21 cellular contexts compared by ENCODE assay signal in the genomic region with DNA sequence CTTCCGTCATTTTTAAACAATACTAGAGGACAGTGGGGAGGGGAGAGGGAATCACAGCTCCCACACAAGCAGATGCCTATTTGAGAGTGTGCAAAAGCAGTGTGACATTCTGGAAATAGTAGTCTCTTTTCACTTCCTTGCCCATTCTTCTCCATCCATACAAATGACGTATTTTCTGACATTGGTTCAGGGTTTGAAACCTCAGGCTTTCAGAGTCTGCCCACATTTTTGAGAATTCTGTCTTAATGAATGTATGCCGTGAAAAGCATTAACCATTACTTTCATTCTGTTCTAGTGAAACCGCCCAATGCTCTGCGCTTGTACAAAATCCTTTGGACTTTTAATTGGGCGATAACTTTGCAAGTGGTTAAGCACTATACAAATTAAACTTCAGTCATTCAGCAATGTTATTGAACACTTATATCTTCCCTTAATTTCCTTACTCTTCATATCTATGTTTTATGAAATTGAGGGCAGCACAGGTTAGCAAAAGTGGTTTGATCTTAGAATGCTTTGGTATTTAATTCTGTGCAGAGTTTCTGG.
DNase-seq lines count a peak whose midpoint lies in the region; ATAC-seq, FAIRE-seq and TF ChIP-seq lines count a peak whose summit lies in the region.
"Had no signal": no experiment of that assay in that cellular context is flagged by ENCODE, and none has a peak within 500 bp of the region (broad histone marks: within the 10 kb centered on the region; RNA-seq: fewer than 3 reads in every experiment).

No MANE protein-coding gene starts in this region.

- no peak for ATAC-seq in WTC11
- ATAC-seq in GM12878, result peak; percentile 37
- no peak for ATAC-seq in effector memory CD8-positive, alpha-beta T cell (replicated peaks)
- ATAC-seq: A549; CD8-positive, alpha-beta T cell had no signal

- H3K27me3 ChIP-seq in BLaER1 (no peaks in the 10 kb centered on the region), GM12878 (replicated peaks in 1 of 2; ENCODE audit: control insufficient read depth in 2 of 2, insufficient read depth in 2 of 2, low read length in 1 of 2) (no peaks in the 10 kb centered on the region)

- H3K79me2 ChIP-seq in GM12878 (ENCODE audit: control insufficient read depth, insufficient read depth, low read length), result no peaks in the 10 kb centered on the region

- H3K27ac ChIP-seq in BLaER1 (peak overlapping the region; percentile 72), GM12878 (ENCODE audit: control insufficient read depth, insufficient read depth) (no peak overlapping the region)
- H3K27ac ChIP-seq: 22Rv1, A549, C4-2B had no signal

- H3K36me3 Mint-ChIP-seq in WTC11, result peaks cover 30% of the 10 kb centered on the region
- H3K36me3 Mint-ChIP-seq in activated T-helper 1 cell treated with anti-CD3 and anti-CD28 coated beads, Interleukin-12 subunit alpha, Interleukin-12 subunit beta, Interleukin-2, Interleukin-4 antibody, amounts not matched to agents 30 ng/mL and 10 ng/mL and 1 ng/mL, durations not matched to agents 14 hours and 24 hours and 36 hours (ENCODE audit: low read depth), result no peaks in the 10 kb centered on the region
- H3K36me3 Mint-ChIP-seq in effector memory CD8-positive, alpha-beta T cell (ENCODE audit: insufficient read depth), result peaks cover 4% of the 10 kb centered on the region
- H3K36me3 Mint-ChIP-seq: CD8-positive, alpha-beta T cell had no signal

- in situ Hi-C loops in GM12878 (cut with MboI), result no loop called here

- H3K9ac ChIP-seq in BLaER1, result no peak overlapping the region; the same call in 1 of the 2 replicates
- no peak overlapping the region for H3K9ac ChIP-seq in GM12878 (ENCODE audit: control insufficient read depth, insufficient read depth, low read length)

- no peaks in the 10 kb centered on the region for H3K27me3 Mint-ChIP-seq in WTC11 (ENCODE audit: low read depth)
- peaks cover 2% of the 10 kb centered on the region for H3K27me3 Mint-ChIP-seq in activated T-helper 1 cell treated with anti-CD3 and anti-CD28 coated beads, Interleukin-12 subunit alpha, Interleukin-12 subunit beta, Interleukin-2, Interleukin-4 antibody, amounts not matched to agents 30 ng/mL and 10 ng/mL and 1 ng/mL, durations not matched to agents 14 hours and 24 hours and 36 hours (ENCODE audit: insufficient read depth)
- H3K27me3 Mint-ChIP-seq in effector memory CD8-positive, alpha-beta T cell, result no peaks in the 10 kb centered on the region
- H3K27me3 Mint-ChIP-seq: B cell; CD4-positive, alpha-beta T cell had no signal

- no peak for TF ChIP-seq POLR2A in GM12878 (IDR thresholded peaks at IDR 0.05; ENCODE audit: low read depth, low read length)

- FAIRE-seq in GM12878 (lab: Jason Lieb, UNC), result no peak
- FAIRE-seq: A549, D721Med, G401.6, GM12892, GM18507 had no signal

- H3K4me3 Mint-ChIP-seq in WTC11, result no peak overlapping the region
- H3K4me3 Mint-ChIP-seq in activated T-helper 1 cell treated with anti-CD3 and anti-CD28 coated beads, Interleukin-12 subunit alpha, Interleukin-12 subunit beta, Interleukin-2, Interleukin-4 antibody, amounts not matched to agents 30 ng/mL and 10 ng/mL and 1 ng/mL, durations not matched to agents 14 hours and 24 hours and 36 hours, result no peak overlapping the region
- no peak overlapping the region for H3K4me3 Mint-ChIP-seq in effector memory CD8-positive, alpha-beta T cell
- H3K4me3 Mint-ChIP-seq: B cell; CD4-positive, alpha-beta T cell; CD8-positive, alpha-beta T cell had no signal

- peaks cover 18% of the 10 kb centered on the region for H3K4me1 Mint-ChIP-seq in WTC11
- no peaks in the 10 kb centered on the region for H3K4me1 Mint-ChIP-seq in activated T-helper 1 cell treated with anti-CD3 and anti-CD28 coated beads, Interleukin-12 subunit alpha, Interleukin-12 subunit beta, Interleukin-2, Interleukin-4 antibody, amounts not matched to agents 30 ng/mL and 10 ng/mL and 1 ng/mL, durations not matched to agents 14 hours and 24 hours and 36 hours (ENCODE audit: low read depth)
- no peaks in the 10 kb centered on the region for H3K4me1 Mint-ChIP-seq in effector memory CD8-positive, alpha-beta T cell (ENCODE audit: low read depth in 2 of 2)
- H3K4me1 Mint-ChIP-seq: B cell had no signal

- POLR2A ChIA-PET in WTC11 (lab: Charles Lee) (no interaction called here), GM12878 (lab: Charles Lee) (no interaction called here)

- SMC1A ChIA-PET in GM12878 (lab: Charles Lee; ENCODE audit: uncharacterized antibody, unreplicated experiment), result interaction anchor here (0.8 kb wide), 1 partner anchor 51 kb away, joined by 3 read pairs; no protein-coding TSS in a partner anchor

- no peak overlapping the region for H2AFZ ChIP-seq in GM12878 (ENCODE audit: control insufficient read depth, low read depth, low read length)

- H3K9me3 ChIP-seq in BLaER1, result peaks cover 33% of the 10 kb centered on the region
- H3K9me3 ChIP-seq in GM12878 (replicated peaks; ENCODE audit: control insufficient read depth, insufficient read depth, low read length), result no peaks in the 10 kb centered on the region
- H3K9me3 ChIP-seq: A549, Caco-2 had no signal

- peak in 1 of 2 experiments; percentile 23; a peak in 1 of 4 replicates for TF ChIP-seq EP300 in GM12878 (IDR thresholded peaks at IDR 0.05; ENCODE audit: borderline replicate concordance in 1 of 2, control insufficient read depth in 1 of 2, low read depth in 2 of 2, low read length in 2 of 2)

- DNase-seq in WTC11 (ENCODE audit: low spot score) (no peak), GM12878 (ENCODE audit: low read depth, low spot score) (no peak)
- DNase-seq in activated T-helper 1 cell treated with anti-CD3 and anti-CD28 coated beads, Interleukin-12 subunit alpha, Interleukin-12 subunit beta, Interleukin-2, Interleukin-4 antibody, amounts not matched to agents 30 ng/mL and 10 ng/mL and 1 ng/mL, durations not matched to agents 14 hours and 24 hours and 36 hours (ENCODE audit: low spot score), result no peak
- no peak for DNase-seq in effector memory CD8-positive, alpha-beta T cell
- DNase-seq in activated CD4-positive, alpha-beta T cell treated with anti-CD3 and anti-CD28 coated beads, Interleukin-2, amount 50 U/mL, for 1 hour, result no peak
- DNase-seq: AML-193; Caco-2; Calu3; CD4-positive, alpha-beta T cell; CD8-positive, alpha-beta T cell; DMS79 treated with DMSO at 0.1 percent for 48 hours; GF-D8 had no signal

- 52% methylated on average over 6 of the region's 6 CpGs for WGBS in GM12878 (ENCODE audit: insufficient coverage, insufficient replicate concordance, low lambda C conversion rate, missing lambda C conversion rate)

- BruUV-seq in GM12878 (replicated peaks; lab: Mats Ljungman, UMichigan), result no TSS peak

- H3K4me3 ChIP-seq in BLaER1 (no peak overlapping the region), GM12878 (no peak overlapping the region)
- H3K4me3 ChIP-seq: A549 had no signal

- intact Hi-C loops in GM12878 (cut with micrococcal nuclease; ENCODE audit: unreplicated experiment), result no loop called here
- intact Hi-C loops in activated T-helper 1 cell treated with anti-CD3 and anti-CD28 coated beads, Interleukin-12 subunit alpha, Interleukin-12 subunit beta, Interleukin-2, Interleukin-4 antibody, amounts not matched to agents 30 ng/mL and 10 ng/mL and 1 ng/mL, durations not matched to agents 14 hours and 24 hours and 36 hours (cut with micrococcal nuclease), result no loop called here

- CTCF ChIA-PET in WTC11 (lab: Charles Lee) (no interaction called here), GM12878 (lab: Yijun Ruan, JAX) (no interaction called here)

- H4K20me1 ChIP-seq in BLaER1, result no peaks in the 10 kb centered on the region
- no peaks in the 10 kb centered on the region for H4K20me1 ChIP-seq in GM12878 (ENCODE audit: control insufficient read depth, insufficient read depth)

- RAD21 ChIA-PET in GM12878 (lab: Charles Lee; ENCODE audit: unreplicated experiment), result interaction anchor here (1.2 kb wide), 1 partner anchor 12 kb away, joined by 3 read pairs; no protein-coding TSS in a partner anchor

- H3K36me3 ChIP-seq in BLaER1 (no peaks in the 10 kb centered on the region; the same call in 1 of the 2 replicates), GM12878 (ENCODE audit: control insufficient read depth in 2 of 2, insufficient read depth in 2 of 2, low read length in 1 of 2) (no peaks in the 10 kb centered on the region)

- peak overlapping the region; percentile 11; the same call in 1 of the 2 replicates for H3K27ac Mint-ChIP-seq in WTC11
- H3K27ac Mint-ChIP-seq in activated T-helper 1 cell treated with anti-CD3 and anti-CD28 coated beads, Interleukin-12 subunit alpha, Interleukin-12 subunit beta, Interleukin-2, Interleukin-4 antibody, amounts not matched to agents 30 ng/mL and 10 ng/mL and 1 ng/mL, durations not matched to agents 14 hours and 24 hours and 36 hours, result no peak overlapping the region
- no peak overlapping the region for H3K27ac Mint-ChIP-seq in effector memory CD8-positive, alpha-beta T cell
- H3K27ac Mint-ChIP-seq: B cell; CD4-positive, alpha-beta T cell; CD8-positive, alpha-beta T cell had no signal

- TF ChIP-seq RAD21 in GM12878 (IDR thresholded peaks at IDR 0.05; ENCODE audit: insufficient read depth, low read depth, low read length), result no peak

- H3K9me3 Mint-ChIP-seq in WTC11, result peaks cover 9% of the 10 kb centered on the region
- peaks cover 6% of the 10 kb centered on the region for H3K9me3 Mint-ChIP-seq in activated T-helper 1 cell treated with anti-CD3 and anti-CD28 coated beads, Interleukin-12 subunit alpha, Interleukin-12 subunit beta, Interleukin-2, Interleukin-4 antibody, amounts not matched to agents 30 ng/mL and 10 ng/mL and 1 ng/mL, durations not matched to agents 14 hours and 24 hours and 36 hours
- peaks cover 0 to 3% of the 10 kb centered on the region in 2 donors for H3K9me3 Mint-ChIP-seq in effector memory CD8-positive, alpha-beta T cell

- H3K4me2 ChIP-seq in BLaER1 (peak overlapping the region; percentile 78), GM12878 (ENCODE audit: control insufficient read depth, insufficient read depth) (no peak overlapping the region)
- H3K4me2 ChIP-seq: A549 had no signal

- TF ChIP-seq CTCF in WTC11 (IDR thresholded peaks at IDR 0.05) (no peak), GM12878 (IDR thresholded peaks at IDR 0.05 in 2 of 3, conservative IDR thresholded peaks at IDR 0.05 in 1 of 3; ENCODE audit: control insufficient read depth in 2 of 3, extremely low read depth in 1 of 3, insufficient read depth in 1 of 3, low read depth in 3 of 3, low read length in 3 of 3) (no peak)

- H3K4me1 ChIP-seq in BLaER1 (peaks cover 87% of the 10 kb centered on the region), GM12878 (ENCODE audit: control insufficient read depth, insufficient read depth, low read length) (no peaks in the 10 kb centered on the region)
- H3K4me1 ChIP-seq: Caco-2 had no signal

TF ChIP-seq in WTC11, 78 proteins besides CTCF, POLR2A, EP300 and RAD21 (continues in another document):
- TF ChIP-seq MXD4 (CRISPR knock-in tag; IDR thresholded peaks at IDR 0.05; ENCODE audit: borderline replicate concordance), result no peak

TF ChIP-seq in GM12878, 131 proteins besides CTCF, POLR2A, EP300 and RAD21 (continues in another document):
- TF ChIP-seq CHD2 (IDR thresholded peaks at IDR 0.05; ENCODE audit: borderline replicate concordance, low read depth, low read length), result 0 out of 2 replicates have a peak, but pooled peaks have one; percentile 7
- TF ChIP-seq EED (IDR thresholded peaks at IDR 0.05; ENCODE audit: low read depth), result no peak
- TF ChIP-seq NFIC (IDR thresholded peaks at IDR 0.05; ENCODE audit: low read depth, low read length), result no peak
- no peak for TF ChIP-seq CREB1 (IDR thresholded peaks at IDR 0.05; ENCODE audit: low read depth)
- TF ChIP-seq NR2C1 (IDR thresholded peaks at IDR 0.05), result no peak
- no peak for TF ChIP-seq YBX1 (IDR thresholded peaks at IDR 0.05)
